25 cellular contexts compared by ENCODE assay signal in the genomic region with DNA sequence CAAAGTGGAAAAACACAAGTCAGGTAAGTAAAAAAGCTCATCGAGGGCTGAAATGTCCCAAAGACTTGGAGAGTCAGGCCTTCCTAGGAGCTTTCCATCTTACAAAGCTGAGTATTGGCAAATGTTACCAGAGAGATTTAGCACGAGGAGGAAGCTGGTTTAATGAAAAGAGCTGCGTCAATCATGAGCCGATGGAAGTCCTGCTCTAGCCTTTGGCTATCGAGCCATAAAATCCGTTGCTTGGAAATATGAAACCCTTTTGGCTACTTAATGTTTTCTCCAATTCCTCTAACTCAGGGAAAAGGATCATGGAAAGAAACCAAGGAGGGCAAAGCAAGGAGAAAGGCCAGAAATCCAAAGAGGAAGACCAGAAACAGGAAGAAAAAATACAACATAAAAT.
"Had no signal": no experiment of that assay in that cellular context is flagged by ENCODE, and none has a peak within 500 bp of the region (broad histone marks: within the 10 kb centered on the region; RNA-seq: fewer than 3 reads in every experiment).

No MANE protein-coding gene starts in this region.

- H3K4me3 ChIP-seq: adrenal gland, body of pancreas, Peyer's patch, SJSA1 had no signal

- DNase-seq: activated B cell treated with CpG ODN at 0.5 μM for 24 hours; activated CD4-positive, alpha-beta memory T cell treated with anti-CD3 and anti-CD28 coated beads, Interleukin-2, amount 10 ng/mL, durations not matched to agents 7 days and 5 days; activated CD4-positive, alpha-beta T cell treated with anti-CD3 and anti-CD28 coated beads for 1 hour; activated CD4-positive, alpha-beta T cell treated with anti-CD3 and anti-CD28 coated beads, Interleukin-2, amount 10 ng/mL, durations not matched to agents 7 days and 5 days; activated gamma-delta T cell; activated naive CD4-positive, alpha-beta T cell treated with anti-CD3 and anti-CD28 coated beads for 36 hours; activated naive CD8-positive, alpha-beta T cell treated with anti-CD3 and anti-CD28 coated beads, Interleukin-2, amount 10 ng/mL, durations not matched to agents 7 days and 5 days; activated T-cell treated with anti-CD3 and anti-CD28 coated beads for 4 hours; activated T-cell treated with anti-CD3 and anti-CD28 coated beads, Interleukin-2, amount 50 U/mL, for 48 hours; adrenal gland; body of pancreas; central memory CD4-positive, alpha-beta T cell; KG1; NCI-H1092; NCI-H1436; NCI-H1694 treated with DMSO at 0.1 percent for 48 hours; NCI-H2029 treated with DMSO at 0.1 percent for 48 hours; NCI-H446; NCI-H524 treated with DMSO at 0.1 percent for 48 hours; NK-92 treated with Interleukin-12 subunit alpha and Interleukin-12 subunit beta, amount 100 ng/mL, for 24 hours; Peyer's patch; SHP77; T-helper 17 cell; T-helper 9 cell had no signal
